In the genomic region with DNA sequence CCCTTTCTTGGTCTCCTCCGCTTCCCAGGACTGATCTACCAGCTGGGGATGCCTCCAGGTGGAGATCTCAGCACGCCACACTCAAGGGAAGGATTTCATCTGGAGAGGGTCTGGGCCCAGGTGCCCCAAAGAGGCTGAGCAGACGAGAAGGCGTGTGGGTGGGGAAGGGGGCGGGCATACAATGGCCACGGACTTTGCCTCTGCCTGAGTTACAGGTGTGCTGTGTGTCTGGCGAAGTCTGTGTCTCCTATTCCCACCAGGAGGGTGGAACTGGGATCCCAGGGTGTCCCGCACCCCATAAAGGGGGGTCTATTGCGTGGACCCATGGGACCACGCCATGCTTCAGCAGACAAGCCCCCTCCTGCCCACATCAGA, we compare ENCODE assay signal across 23 cellular contexts. TPM values are rescaled to one million over a fixed set of nuclear protein-coding genes. Genes with fewer than 3 reads are reported as not detected.
DNase-seq lines count a peak whose midpoint lies in the region; ATAC-seq and TF ChIP-seq lines count a peak whose summit lies in the region.
"Had no signal": no experiment of that assay in that cellular context is flagged by ENCODE, and none has a peak within 500 bp of the region (broad histone marks: within the 10 kb centered on the region; RNA-seq: fewer than 3 reads in every experiment).

No MANE protein-coding gene starts in this region.

- peak overlapping the region; percentile 35; the same call in 1 of the 2 replicates for H3K4me2 ChIP-seq in OCI-LY7 (ENCODE audit: low read length)
- H3K4me2 ChIP-seq: PC-9 had no signal

- no peak for TF ChIP-seq POLR2A in tibial nerve (IDR thresholded peaks at IDR 0.05)

- H3K9me3 ChIP-seq in OCI-LY7 (ENCODE audit: low read length), result no peaks in the 10 kb centered on the region
- peaks cover 4% of the 10 kb centered on the region; the same call in 1 of the 2 replicates for H3K9me3 ChIP-seq in iPS-20b (ENCODE audit: insufficient read depth, low read depth, low read length)
- H3K9me3 ChIP-seq in tibial nerve, result no peaks in the 10 kb centered on the region
- H3K9me3 ChIP-seq: heart right ventricle had no signal

- H3K36me3 ChIP-seq in OCI-LY7 (ENCODE audit: insufficient read depth, low read length) (no peaks in the 10 kb centered on the region), iPS-20b (ENCODE audit: insufficient read depth, low read depth, low read length) (no peaks in the 10 kb centered on the region), tibial nerve (peaks cover 0 to 18% (median 0%) of the 10 kb centered on the region in 3 donors)
- H3K36me3 ChIP-seq: cardiac muscle cell had no signal

- H3K4me3 ChIP-seq in OCI-LY7 (ENCODE audit: low read depth, low read length, poor library complexity, severe bottlenecking) (no peak overlapping the region), iPS-20b (ENCODE audit: low read length) (peak overlapping the region; percentile 54; the same call in 1 of the 2 replicates), tibial nerve (no peak overlapping the region)
- H3K4me3 ChIP-seq: cardiac muscle cell, heart right ventricle, PC-9, skin epidermis had no signal

- H3K9ac ChIP-seq in iPS-20b (ENCODE audit: low read depth, low read length), result no peak overlapping the region

- 0 out of 2 replicates have a peak overlapping the region, but pooled peaks have one; percentile 23 for H2AFZ ChIP-seq in OCI-LY7 (ENCODE audit: low read length)
- H2AFZ ChIP-seq: PC-9 had no signal

- no peaks in the 10 kb centered on the region for H4K20me1 ChIP-seq in OCI-LY7 (ENCODE audit: insufficient read depth, low read length)

- H3K27me3 ChIP-seq in iPS-20b (ENCODE audit: insufficient read depth, low read length) (peaks cover 71% of the 10 kb centered on the region), tibial nerve (peaks cover 0 to 4% of the 10 kb centered on the region in 2 donors)

- CTCF ChIA-PET in OCI-LY7 (lab: Charles Lee; ENCODE audit: unreplicated experiment), result no interaction called here

- TF ChIP-seq EP300 in tibial nerve (IDR thresholded peaks at IDR 0.05), result no peak

- POLR2A ChIA-PET in OCI-LY7 (lab: Charles Lee), result no interaction called here

- H3K4me1 ChIP-seq in OCI-LY7 (ENCODE audit: insufficient read depth, low read length, poor library complexity, severe bottlenecking) (peaks cover 28% of the 10 kb centered on the region), iPS-20b (ENCODE audit: insufficient read depth, low read length) (peaks cover 7% of the 10 kb centered on the region), tibial nerve (peaks cover 0 to 50% (median 7%) of the 10 kb centered on the region in 4 donors)

- intact Hi-C loops in OCI-LY7 (cut with micrococcal nuclease; ENCODE audit: unreplicated experiment), result no loop called here

- H3K79me2 ChIP-seq in OCI-LY7 (ENCODE audit: insufficient read depth, low read depth, low read length), result no peaks in the 10 kb centered on the region

- no TSS peak for BruUV-seq in OCI-LY7 (replicated peaks; lab: Mats Ljungman, UMichigan)

- ATAC-seq in GM19455 (IDR thresholded peaks at IDR 0.05; ENCODE audit: unreplicated experiment), result no peak
- ATAC-seq: heart right ventricle had no signal

- 84 to 88% methylated on average over 4 to 9 of the region's 10 CpGs for WGBS in tibial nerve, 2 donors

- TF ChIP-seq CTCF in OCI-LY7 (conservative IDR thresholded peaks at IDR 0.05; ENCODE audit: low read length) (no peak), tibial nerve (IDR thresholded peaks at IDR 0.05) (no peak)

- H3K27ac ChIP-seq in OCI-LY7 (ENCODE audit: low read depth, low read length, poor library complexity, severe bottlenecking) (no peak overlapping the region), iPS-20b (ENCODE audit: low read length) (no peak overlapping the region), tibial nerve (peak overlapping the region in 3 of 4 donors; percentile 40 to 83 (median 61))
- H3K27ac ChIP-seq: 22Rv1, cardiac muscle cell, heart right ventricle, PC-9, skin epidermis had no signal

- DNase-seq in NCI-H1417 (lab: John Stamatoyannopoulos, UW) (peak in 2 of 3 experiments; percentile 79 to 84), NCI-H1417 treated with DMSO at 0.1 percent for 48 hours (lab: John Stamatoyannopoulos, UW) (no peak), OCI-LY7 (ENCODE audit: low spot score) (no peak), tibial nerve (ENCODE audit: low spot score in 2 of 2) (no peak), occipital lobe (lab: John Stamatoyannopoulos, UW) (no peak), AG08396 (ENCODE audit: low spot score) (no peak)
- DNase-seq: activated CD4-positive, alpha-beta T cell treated with anti-CD3 and anti-CD28 coated beads, Interleukin-2, amount 50 U/mL, for 48 hours; activated naive CD4-positive, alpha-beta T cell; amniotic stem cell; heart right ventricle; KBM-7; kidney; mammary epithelial cell; NCI-H2227 treated with DMSO at 0.1 percent for 48 hours; PC-9; SIG-M5; stimulated activated CD4-positive, alpha-beta T cell treated with anti-CD3 and anti-CD28 coated beads, Interleukin-2, amount 100 ng/mL, for 48 hours; trophoblast cell had no signal

- H3K9me2 ChIP-seq in OCI-LY7 (ENCODE audit: insufficient read depth, low read length), result no peaks in the 10 kb centered on the region

RNA-seq across cellular contexts. Expression of gene TLE2, which starts 3.6 kb away (rescaled TPM):
- 1.6 and 1.7 TPM in 2 replicates for total RNA-seq in OCI-LY7 (2014; rRNA removed; shearing (Covaris generic))
- total RNA-seq in OCI-LY7 (2022), result 1.1 and 1.2 TPM in 2 replicates
- 100 to 1,000 TPM in 3 of 4 donors, 10 to 100 TPM in 1; 87.5 to 184 (median 122) TPM for total RNA-seq in tibial nerve
- 6.1 TPM for total RNA-seq in occipital lobe

RNA-seq across cellular contexts. Expression of gene TLE5, which starts 36.8 kb away (rescaled TPM):
- total RNA-seq in OCI-LY7 (2014; rRNA removed; shearing (Covaris generic)), result 424 and 448 TPM in 2 replicates
- total RNA-seq in OCI-LY7 (2022) (376 and 463 TPM in 2 replicates), tibial nerve (1,000 to 10,000 TPM in 1 of 4 donors, 100 to 1,000 TPM in 3; 449 to 1,111 (median 479) TPM), occipital lobe (95.8 TPM)

RNA-seq across cellular contexts. Expression of gene TLE6, which starts 48.1 kb away (rescaled TPM):
- 15.9 and 16.4 TPM in 2 replicates for total RNA-seq in OCI-LY7 (2014; rRNA removed; shearing (Covaris generic))
- total RNA-seq in OCI-LY7 (2022) (21.5 and 23.0 TPM in 2 replicates), tibial nerve (10 to 100 TPM in 1 of 4 donors, 1 to 10 TPM in 1, under 1 TPM in 2; 0.44 to 13.5 (median 2.7) TPM), occipital lobe (0.16 TPM)

Comparison
In these comparisons a context has a peak if more than half of its experiments do, and no peak if none do; other contexts are left out.
1. DNase-seq: peak in NCI-H1417 (2 of 3); none in NCI-H1417 treated with DMSO at 0.1 percent for 48 hours (single experiment), OCI-LY7 (single experiment), tibial nerve (0 of 2), occipital lobe (single experiment) and AG08396 (single experiment).
2. H3K27ac ChIP-seq: peak in tibial nerve (3 of 4); none in OCI-LY7 (single experiment) and iPS-20b (single experiment).
3. RNA of gene TLE2, which starts 3.6 kb away (total RNA-seq): 87.5 to 184 TPM in tibial nerve; 6.1 TPM in occipital lobe (single experiment) and 1.1 to 1.7 TPM in OCI-LY7; every median in the first group is over 10 times any median in the second.